ENCODE assay signal across 16 cellular contexts in genomic region chr10:91582063-91582673, GRCh38.
"Had no signal": no experiment of that assay in that cellular context is flagged by ENCODE, and none has a peak within 500 bp of the region (broad histone marks: within the 10 kb centered on the region; RNA-seq: fewer than 3 reads in every experiment).

No MANE protein-coding gene starts in this region.

- H3K36me3 Mint-ChIP-seq: activated naive CD8-positive, alpha-beta T cell treated with anti-CD3 and anti-CD28 coated beads, Interleukin-2, amount 10 ng/mL, durations not matched to agents 7 days and 5 days; T-cell had no signal

- DNase-seq: activated CD4-positive, alpha-beta memory T cell treated with anti-CD3 and anti-CD28 coated beads, Interleukin-2, amount 10 ng/mL, durations not matched to agents 7 days and 5 days; activated CD4-positive, alpha-beta T cell treated with anti-CD3 and anti-CD28 coated beads for 36 hours; activated gamma-delta T cell treated with Interleukin-2 at 50 U/mL for 16 hours; activated naive CD8-positive, alpha-beta T cell treated with anti-CD3 and anti-CD28 coated beads, Interleukin-2, amount 10 ng/mL, durations not matched to agents 7 days and 5 days; activated T-cell treated with anti-CD3 and anti-CD28 coated beads, Interleukin-2, amount 50 U/mL, for 48 hours; left lung; retina; spleen; stimulated activated CD4-positive, alpha-beta T cell treated with anti-CD3 and anti-CD28 coated beads, Interleukin-1b, Interleukin-23, amount 100 ng/mL, for 48 hours; stimulated activated naive CD4-positive, alpha-beta T cell; T-cell; upper lobe of left lung; WERI-Rb-1 had no signal

- H3K4me1 Mint-ChIP-seq: activated CD4-positive, alpha-beta memory T cell treated with anti-CD3 and anti-CD28 coated beads, Interleukin-2, amount 10 ng/mL, durations not matched to agents 7 days and 5 days; activated CD4-positive, alpha-beta T cell treated with anti-CD3 and anti-CD28 coated beads for 36 hours; activated naive CD8-positive, alpha-beta T cell treated with anti-CD3 and anti-CD28 coated beads, Interleukin-2, amount 10 ng/mL, durations not matched to agents 7 days and 5 days; central memory CD8-positive, alpha-beta T cell; T-cell had no signal

- H3K36me3 ChIP-seq: left lung, spleen, upper lobe of left lung, WERI-Rb-1 had no signal

- H3K27ac Mint-ChIP-seq: activated CD4-positive, alpha-beta memory T cell treated with anti-CD3 and anti-CD28 coated beads, Interleukin-2, amount 10 ng/mL, durations not matched to agents 7 days and 5 days; activated CD4-positive, alpha-beta T cell treated with anti-CD3 and anti-CD28 coated beads for 36 hours; activated naive CD8-positive, alpha-beta T cell treated with anti-CD3 and anti-CD28 coated beads, Interleukin-2, amount 10 ng/mL, durations not matched to agents 7 days and 5 days; dendritic cell treated with granulocyte-macrophage colony-stimulating factor and Interleukin-4, amounts not matched to agents 40 ng/mL and 50 ng/mL, for 4 days; T-cell had no signal

- H3K27ac ChIP-seq: left lung, parathyroid adenoma, spleen, upper lobe of left lung, WERI-Rb-1 had no signal

- H3K4me1 ChIP-seq: left lung, parathyroid adenoma, spleen, upper lobe of left lung had no signal

- H3K9me3 Mint-ChIP-seq: activated CD4-positive, alpha-beta memory T cell treated with anti-CD3 and anti-CD28 coated beads, Interleukin-2, amount 10 ng/mL, durations not matched to agents 7 days and 5 days; activated naive CD8-positive, alpha-beta T cell treated with anti-CD3 and anti-CD28 coated beads, Interleukin-2, amount 10 ng/mL, durations not matched to agents 7 days and 5 days; dendritic cell treated with granulocyte-macrophage colony-stimulating factor and Interleukin-4, amounts not matched to agents 40 ng/mL and 50 ng/mL, for 4 days had no signal

- H3K4me3 ChIP-seq: left lung, spleen, upper lobe of left lung had no signal

- H3K27me3 Mint-ChIP-seq: activated naive CD8-positive, alpha-beta T cell treated with anti-CD3 and anti-CD28 coated beads, Interleukin-2, amount 10 ng/mL, durations not matched to agents 7 days and 5 days had no signal

- H3K27me3 ChIP-seq: left lung, upper lobe of left lung had no signal

- ATAC-seq: activated CD4-positive, alpha-beta T cell treated with anti-CD3 and anti-CD28 coated beads for 36 hours; left lung; T-cell had no signal

- H3K9me3 ChIP-seq: upper lobe of left lung had no signal

- H3K4me3 Mint-ChIP-seq: activated CD4-positive, alpha-beta memory T cell treated with anti-CD3 and anti-CD28 coated beads, Interleukin-2, amount 10 ng/mL, durations not matched to agents 7 days and 5 days; activated CD4-positive, alpha-beta T cell treated with anti-CD3 and anti-CD28 coated beads for 36 hours; activated naive CD8-positive, alpha-beta T cell treated with anti-CD3 and anti-CD28 coated beads, Interleukin-2, amount 10 ng/mL, durations not matched to agents 7 days and 5 days; central memory CD8-positive, alpha-beta T cell; dendritic cell treated with granulocyte-macrophage colony-stimulating factor and Interleukin-4, amounts not matched to agents 40 ng/mL and 50 ng/mL, for 4 days; T-cell had no signal
